In the genomic region with DNA sequence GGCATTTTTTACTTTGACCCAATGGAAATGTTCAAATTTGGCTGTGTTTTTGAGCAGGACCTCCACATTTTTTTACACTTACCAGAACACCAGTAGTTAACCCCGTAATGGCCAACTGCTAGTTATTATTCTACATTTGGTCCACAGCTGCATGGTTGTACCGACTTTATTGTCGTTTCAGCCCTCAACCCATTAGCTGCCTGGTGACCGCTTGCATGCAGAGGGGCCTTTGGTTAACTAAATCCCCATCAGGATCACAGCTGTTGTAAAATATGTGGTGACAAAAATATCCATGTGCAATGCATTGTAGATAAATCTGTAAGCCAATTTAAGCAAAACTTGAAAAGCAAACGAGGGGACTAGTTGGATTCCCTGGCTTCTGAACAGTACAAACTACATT, we compare ENCODE assay signal across 24 cellular contexts.
"Had no signal": no experiment of that assay in that cellular context is flagged by ENCODE, and none has a peak within 500 bp of the region (broad histone marks: within the 10 kb centered on the region; RNA-seq: fewer than 3 reads in every experiment).

No MANE protein-coding gene starts in this region.

- DNase-seq: activated B cell treated with CpG ODN at 0.5 μM for 24 hours; activated CD4-positive, alpha-beta T cell treated with anti-CD3 and anti-CD28 coated beads for 4 hours; activated CD4-positive, alpha-beta T cell treated with anti-CD3 and anti-CD28 coated beads, Interleukin-2, amount 50 U/mL, for 48 hours; activated CD8-positive, alpha-beta memory T cell treated with anti-CD3 and anti-CD28 coated beads, Interleukin-2, amount 50 U/mL, for 48 hours; activated naive CD4-positive, alpha-beta T cell; activated T-cell treated with anti-CD3 and anti-CD28 coated beads, Interleukin-2, amount 50 U/mL, for 4 hours; adrenal gland; central memory CD4-positive, alpha-beta T cell; effector memory CD4-positive, alpha-beta T cell; heart right ventricle; kidney; pancreas; right cardiac atrium; small intestine; stimulated activated CD4-positive, alpha-beta T cell treated with anti-CD3 and anti-CD28 coated beads, Interleukin-15, amount 100 ng/mL, for 24 hours; T-helper 17 cell; uterus had no signal

- H3K27me3 Mint-ChIP-seq: activated B cell treated with CpG ODN at 0.5 μM for 24 hours; activated naive CD8-positive, alpha-beta T cell; natural killer cell treated with Interleukin-12 subunit alpha and Interleukin-12 subunit beta and Interleukin-15 and Interleukin-18, amount 100 ng/mL, for 72 hours; stimulated activated memory B cell treated with anti-CD40 and anti-IgM and Interleukin-4, amounts not matched to agents 10 μg/mL and 1 μg/mL and 100 μg/mL, for 72 hours; T-helper 17 cell had no signal

- H3K9me3 Mint-ChIP-seq: activated B cell treated with CpG ODN at 0.5 μM for 24 hours; activated T-cell treated with anti-CD3 and anti-CD28 coated beads, Interleukin-2, amount 50 U/mL, for 4 hours; activated T-helper 2 cell treated with anti-CD3 and anti-CD28 coated beads, Interferon-gamma antibody, Interleukin-2, Interleukin-4, amounts not matched to agents 10 μg/mL and 5 μg/mL and 100 μg/mL, durations not matched to agents 14 hours and 24 hours and 36 hours; mesothelial cell of epicardium; natural killer cell treated with Interleukin-12 subunit alpha and Interleukin-12 subunit beta and Interleukin-15 and Interleukin-18, amount 100 ng/mL, for 72 hours; stimulated activated memory B cell treated with anti-CD40 and anti-IgM and Interleukin-4, amounts not matched to agents 10 μg/mL and 1 μg/mL and 100 μg/mL, for 72 hours had no signal

- H3K4me3 Mint-ChIP-seq: activated B cell treated with CpG ODN at 0.5 μM for 24 hours; activated naive CD8-positive, alpha-beta T cell; activated T-cell treated with anti-CD3 and anti-CD28 coated beads, Interleukin-2, amount 50 U/mL, for 4 hours; mesothelial cell of epicardium; natural killer cell treated with Interleukin-12 subunit alpha and Interleukin-12 subunit beta and Interleukin-15 and Interleukin-18, amount 100 ng/mL, for 72 hours; stimulated activated memory B cell treated with anti-CD40 and anti-IgM and Interleukin-4, amounts not matched to agents 10 μg/mL and 1 μg/mL and 100 μg/mL, for 72 hours; T-helper 17 cell had no signal

- H3K4me1 Mint-ChIP-seq: activated B cell treated with CpG ODN at 0.5 μM for 24 hours; stimulated activated memory B cell treated with anti-CD40 and anti-IgM and Interleukin-4, amounts not matched to agents 10 μg/mL and 1 μg/mL and 100 μg/mL, for 72 hours; T-helper 17 cell had no signal

- ATAC-seq: activated T-cell treated with anti-CD3 and anti-CD28 coated beads, Interleukin-2, amount 50 U/mL, for 4 hours; natural killer cell treated with Interleukin-12 subunit alpha and Interleukin-12 subunit beta and Interleukin-15 and Interleukin-18, amount 100 ng/mL, for 72 hours; pancreas; stimulated activated memory B cell treated with anti-CD40 and anti-IgM and Interleukin-4, amounts not matched to agents 10 μg/mL and 1 μg/mL and 100 μg/mL, for 72 hours; T-helper 17 cell had no signal

- H3K9me3 ChIP-seq: adrenal gland, ascending aorta, heart right ventricle, neutrophil, pancreas, uterus had no signal

- H3K27ac Mint-ChIP-seq: activated B cell treated with CpG ODN at 0.5 μM for 24 hours; activated naive CD8-positive, alpha-beta T cell; activated T-helper 2 cell treated with anti-CD3 and anti-CD28 coated beads, Interferon-gamma antibody, Interleukin-2, Interleukin-4, amounts not matched to agents 10 μg/mL and 5 μg/mL and 100 μg/mL, durations not matched to agents 14 hours and 24 hours and 36 hours; natural killer cell treated with Interleukin-12 subunit alpha and Interleukin-12 subunit beta and Interleukin-15 and Interleukin-18, amount 100 ng/mL, for 72 hours; stimulated activated memory B cell treated with anti-CD40 and anti-IgM and Interleukin-4, amounts not matched to agents 10 μg/mL and 1 μg/mL and 100 μg/mL, for 72 hours; T-helper 17 cell had no signal

- H3K4me1 ChIP-seq: pancreas had no signal

- H3K36me3 Mint-ChIP-seq: activated naive CD8-positive, alpha-beta T cell; mesothelial cell of epicardium; natural killer cell treated with Interleukin-12 subunit alpha and Interleukin-12 subunit beta and Interleukin-15 and Interleukin-18, amount 100 ng/mL, for 72 hours; stimulated activated memory B cell treated with anti-CD40 and anti-IgM and Interleukin-4, amounts not matched to agents 10 μg/mL and 1 μg/mL and 100 μg/mL, for 72 hours had no signal

- H3K36me3 ChIP-seq: adrenal gland, ascending aorta, heart right ventricle, neutrophil, pancreas, uterus had no signal

- H3K27me3 ChIP-seq: adrenal gland, ascending aorta, heart right ventricle, neutrophil, uterus had no signal

- H3K27ac ChIP-seq: adrenal gland, neutrophil, pancreas had no signal

- H3K4me3 ChIP-seq: adrenal gland, ascending aorta, heart right ventricle, pancreas, uterus had no signal
